21 cellular contexts compared by ENCODE assay signal in genomic region chr1:109481646-109482045, GRCh38. TPM values are rescaled to one million over a fixed set of nuclear protein-coding genes. Genes with fewer than 3 reads are reported as not detected.
"Had no signal": no experiment of that assay in that cellular context is flagged by ENCODE, and none has a peak within 500 bp of the region (broad histone marks: within the 10 kb centered on the region; RNA-seq: fewer than 3 reads in every experiment).

No MANE protein-coding gene starts in this region.

- H3K27ac ChIP-seq: heart right ventricle, suprapubic skin, thyroid gland, upper lobe of left lung, uterus had no signal

- H3K4me3 ChIP-seq: heart right ventricle, mucosa of descending colon, smooth muscle cell, suprapubic skin, thyroid gland, upper lobe of left lung, uterus had no signal

- H3K27me3 ChIP-seq: dorsolateral prefrontal cortex, thyroid gland, upper lobe of left lung had no signal

- H3K36me3 ChIP-seq: suprapubic skin, thyroid gland, upper lobe of left lung, uterus had no signal

- ATAC-seq: heart right ventricle; mucosa of descending colon; naive thymus-derived CD8-positive, alpha-beta T cell; stimulated activated effector memory CD8-positive, alpha-beta T cell treated with anti-CD3 and anti-CD28 coated beads, Interleukin-12 subunit alpha, Interleukin-12 subunit beta, amount 100 ng/mL, for 72 hours; stimulated activated naive CD8-positive, alpha-beta T cell treated with anti-CD3 and anti-CD28 coated beads, Interleukin-15, Interleukin-2, amounts not matched to agents 100 U/mL and 50 U/mL, for 24 hours had no signal

- H3K9me3 ChIP-seq: heart right ventricle, mucosa of descending colon, suprapubic skin, thyroid gland, upper lobe of left lung, uterus had no signal

- DNase-seq: cortex of kidney; dorsolateral prefrontal cortex; effector CD8-positive, alpha-beta T cell; foreskin melanocyte; heart right ventricle; hypothalamus; kidney glomerular epithelial cell; mucosa of descending colon; naive thymus-derived CD8-positive, alpha-beta T cell; stimulated activated CD4-positive, alpha-beta T cell treated with anti-CD3 and anti-CD28 coated beads, Interleukin-4, amount 100 ng/mL, for 1 hour; stimulated activated CD8-positive, alpha-beta memory T cell treated with anti-CD3 and anti-CD28 coated beads, Interleukin-4, amount 100 ng/mL, for 48 hours; stimulated activated naive CD8-positive, alpha-beta T cell treated with anti-CD3 and anti-CD28 coated beads, Interleukin-15, Interleukin-2, amounts not matched to agents 100 U/mL and 50 U/mL, for 24 hours; thyroid gland; upper lobe of left lung; uterus had no signal

- H3K4me2 ChIP-seq: smooth muscle cell had no signal

RNA-seq across cellular contexts. Expression of gene SYPL2, which starts 15.3 kb away (rescaled TPM):
- total RNA-seq: glomerular endothelial cell; naive thymus-derived CD8-positive, alpha-beta T cell; pulmonary artery endothelial cell; smooth muscle cell had no signal
- polyA plus RNA-seq: neural cell, smooth muscle cell had no signal
